ENCODE assay signal across 10 cellular contexts in the genomic region with DNA sequence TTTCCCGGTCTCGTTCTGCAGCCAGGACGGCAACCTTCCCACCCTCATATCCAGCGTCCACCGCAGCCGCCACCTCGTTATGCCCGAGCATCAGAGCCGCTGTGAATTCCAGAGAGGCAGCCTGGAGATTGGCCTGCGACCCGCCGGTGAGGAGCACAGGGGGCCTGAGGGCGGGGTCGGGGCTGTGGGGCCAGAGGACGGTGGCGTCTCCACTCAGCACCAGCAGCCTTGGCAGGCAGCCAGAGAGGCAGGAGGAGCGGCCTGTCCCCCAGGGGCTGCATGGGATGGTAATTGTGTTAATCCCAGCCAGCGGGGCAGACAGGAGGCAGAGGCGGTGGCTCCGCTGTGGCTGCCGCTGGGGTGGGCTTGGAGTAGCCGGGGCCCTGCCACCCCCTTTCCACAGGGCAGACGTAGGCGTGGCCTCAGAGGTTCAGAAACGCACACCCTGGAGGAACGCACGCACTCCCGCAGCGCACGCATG. TPM values are rescaled to one million over a fixed set of nuclear protein-coding genes. Genes with fewer than 3 reads are reported as not detected.
DNase-seq lines count a peak whose midpoint lies in the region; ATAC-seq and TF ChIP-seq lines count a peak whose summit lies in the region.
"Had no signal": no experiment of that assay in that cellular context is flagged by ENCODE, and none has a peak within 500 bp of the region (broad histone marks: within the 10 kb centered on the region; RNA-seq: fewer than 3 reads in every experiment).

No MANE protein-coding gene starts in this region.

- no peaks in the 10 kb centered on the region for H3K36me3 ChIP-seq in parathyroid adenoma (ENCODE audit: control insufficient read depth, insufficient read depth, low read length)
- no peaks in the 10 kb centered on the region for H3K36me3 ChIP-seq in naive thymus-derived CD4-positive, alpha-beta T cell (ENCODE audit: control insufficient read depth in 2 of 3, insufficient read depth in 3 of 3, low read length in 3 of 3)

- no peak for TF ChIP-seq POLR2A in erythroblast (IDR thresholded peaks at IDR 0.05; ENCODE audit: low read length)

- no peaks in the 10 kb centered on the region for H3K9me3 Mint-ChIP-seq in naive thymus-derived CD4-positive, alpha-beta T cell

- H2AFZ ChIP-seq in parathyroid adenoma, result no peak overlapping the region

- no peak overlapping the region for H3K27ac Mint-ChIP-seq in naive thymus-derived CD4-positive, alpha-beta T cell

- H3K27me3 ChIP-seq in parathyroid adenoma (ENCODE audit: control insufficient read depth, insufficient read depth, low read length), result no peaks in the 10 kb centered on the region
- peaks cover under 1 to 1% of the 10 kb centered on the region in 2 donors for H3K27me3 ChIP-seq in naive thymus-derived CD4-positive, alpha-beta T cell (ENCODE audit: control insufficient read depth in 2 of 2, insufficient read depth in 2 of 2, low read length in 2 of 2)

- DNase-seq in NCI-H2081 (lab: John Stamatoyannopoulos, UW) (peak; percentile 52 to 80), NCI-H2081 treated with DMSO at 0.1 percent for 48 hours (lab: John Stamatoyannopoulos, UW) (no peak), NCI-H82 treated with DMSO at 0.1 percent for 48 hours (lab: John Stamatoyannopoulos, UW; ENCODE audit: unreplicated experiment) (peak; percentile 94), erythroblast (lab: John Stamatoyannopoulos, UW) (no peak)
- DNase-seq in naive thymus-derived CD4-positive, alpha-beta T cell, result no peak
- DNase-seq: foreskin melanocyte had no signal

- no peak overlapping the region for H3K4me3 ChIP-seq in parathyroid adenoma (ENCODE audit: low read depth, low read length)
- H3K4me3 ChIP-seq in naive thymus-derived CD4-positive, alpha-beta T cell (ENCODE audit: low read length), result no peak overlapping the region

- H3K9me3 ChIP-seq in parathyroid adenoma (ENCODE audit: control insufficient read depth, low read length), result no peaks in the 10 kb centered on the region
- H3K9me3 ChIP-seq in naive thymus-derived CD4-positive, alpha-beta T cell (ENCODE audit: control insufficient read depth in 2 of 3, low read length in 3 of 3), result no peaks in the 10 kb centered on the region

- CTCF ChIA-PET in naive thymus-derived CD4-positive, alpha-beta T cell (lab: Charles Lee), result no interaction called here

- POLR2A ChIA-PET in naive thymus-derived CD4-positive, alpha-beta T cell (lab: Charles Lee), result no interaction called here

- no peaks in the 10 kb centered on the region for H3K36me3 Mint-ChIP-seq in naive thymus-derived CD4-positive, alpha-beta T cell

- TF ChIP-seq CTCF in parathyroid adenoma (IDR thresholded peaks at IDR 0.05), result no peak

- no peak for ATAC-seq in naive thymus-derived CD4-positive, alpha-beta T cell

- H3K79me2 ChIP-seq in parathyroid adenoma, result no peaks in the 10 kb centered on the region

- peaks cover 2% of the 10 kb centered on the region for H3K4me1 ChIP-seq in parathyroid adenoma
- peaks cover 0 to 5% of the 10 kb centered on the region in 2 donors for H3K4me1 ChIP-seq in naive thymus-derived CD4-positive, alpha-beta T cell (ENCODE audit: control insufficient read depth in 2 of 2, insufficient read depth in 2 of 2, low read length in 2 of 2)

- H3K27me3 Mint-ChIP-seq in naive thymus-derived CD4-positive, alpha-beta T cell, result peaks cover 10 to 53% (median 28%) of the 10 kb centered on the region in 5 donors

- H3K27ac ChIP-seq in parathyroid adenoma, result no peak overlapping the region
- no peak overlapping the region for H3K27ac ChIP-seq in naive thymus-derived CD4-positive, alpha-beta T cell (ENCODE audit: low read depth, low read length)

- peak overlapping the region; percentile 37 for H3K4me2 ChIP-seq in parathyroid adenoma (ENCODE audit: low read length)

- intact Hi-C loops in naive thymus-derived CD4-positive, alpha-beta T cell (cut with micrococcal nuclease), result no loop called here

- no peak overlapping the region for H3K9ac ChIP-seq in parathyroid adenoma

- H3K4me1 Mint-ChIP-seq in naive thymus-derived CD4-positive, alpha-beta T cell, result peaks cover 0 to 6% (median 3%) of the 10 kb centered on the region in 7 donors

- peak overlapping the region in 1 of 10 donors; percentile 66 for H3K4me3 Mint-ChIP-seq in naive thymus-derived CD4-positive, alpha-beta T cell

RNA-seq across cellular contexts. Expression of gene SAMD11, which starts 12.1 kb away (rescaled TPM):
- total RNA-seq in naive thymus-derived CD4-positive, alpha-beta T cell, result not detected
- under 1 TPM; 0.10 to 0.24 TPM for polyA plus RNA-seq in naive thymus-derived CD4-positive, alpha-beta T cell

RNA-seq across cellular contexts. Expression of gene NOC2L, which starts 23.3 kb away (rescaled TPM):
- 10 to 100 TPM; 46.6 to 88.3 (median 67.9) TPM for total RNA-seq in naive thymus-derived CD4-positive, alpha-beta T cell
- polyA plus RNA-seq in naive thymus-derived CD4-positive, alpha-beta T cell, result 10 to 100 TPM; 62.7 to 82.5 TPM

RNA-seq across cellular contexts. Expression of gene KLHL17, which starts 24.6 kb away (rescaled TPM):
- 10 to 100 TPM; 14.2 to 34.2 (median 32.0) TPM for total RNA-seq in naive thymus-derived CD4-positive, alpha-beta T cell
- polyA plus RNA-seq in naive thymus-derived CD4-positive, alpha-beta T cell, result 1 to 10 TPM in 1 of 2 donors, under 1 TPM in 1; 0.58 to 2.6 TPM

RNA-seq across cellular contexts. Expression of gene PLEKHN1, which starts 30.5 kb away (rescaled TPM):
- 1 to 10 TPM in 3 of 5 experiments, under 1 TPM in 2; 0.24 to 3.0 (median 1.0) TPM for total RNA-seq in naive thymus-derived CD4-positive, alpha-beta T cell
- polyA plus RNA-seq in naive thymus-derived CD4-positive, alpha-beta T cell, result under 1 TPM in 1 of 2 donors, not detected in 1; 0.18 TPM
- total RNA-seq: temporal lobe had no signal

RNA-seq across cellular contexts. Expression of gene PERM1, which starts 46.1 kb away (rescaled TPM):
- total RNA-seq in naive thymus-derived CD4-positive, alpha-beta T cell, result not detected
- polyA plus RNA-seq in naive thymus-derived CD4-positive, alpha-beta T cell, result not detected
- total RNA-seq: A172, bronchial epithelial cell had no signal

Comparison
In these comparisons a context has a peak if more than half of its experiments do, and no peak if none do; other contexts are left out.
1. DNase-seq: peak in NCI-H2081 (2 of 2) and NCI-H82 treated with DMSO at 0.1 percent for 48 hours (single experiment); none in NCI-H2081 treated with DMSO at 0.1 percent for 48 hours (single experiment), erythroblast (0 of 2) and naive thymus-derived CD4-positive, alpha-beta T cell (0 of 9).